Comparison of ENCODE assay signal across 23 cellular contexts in the genomic region with DNA sequence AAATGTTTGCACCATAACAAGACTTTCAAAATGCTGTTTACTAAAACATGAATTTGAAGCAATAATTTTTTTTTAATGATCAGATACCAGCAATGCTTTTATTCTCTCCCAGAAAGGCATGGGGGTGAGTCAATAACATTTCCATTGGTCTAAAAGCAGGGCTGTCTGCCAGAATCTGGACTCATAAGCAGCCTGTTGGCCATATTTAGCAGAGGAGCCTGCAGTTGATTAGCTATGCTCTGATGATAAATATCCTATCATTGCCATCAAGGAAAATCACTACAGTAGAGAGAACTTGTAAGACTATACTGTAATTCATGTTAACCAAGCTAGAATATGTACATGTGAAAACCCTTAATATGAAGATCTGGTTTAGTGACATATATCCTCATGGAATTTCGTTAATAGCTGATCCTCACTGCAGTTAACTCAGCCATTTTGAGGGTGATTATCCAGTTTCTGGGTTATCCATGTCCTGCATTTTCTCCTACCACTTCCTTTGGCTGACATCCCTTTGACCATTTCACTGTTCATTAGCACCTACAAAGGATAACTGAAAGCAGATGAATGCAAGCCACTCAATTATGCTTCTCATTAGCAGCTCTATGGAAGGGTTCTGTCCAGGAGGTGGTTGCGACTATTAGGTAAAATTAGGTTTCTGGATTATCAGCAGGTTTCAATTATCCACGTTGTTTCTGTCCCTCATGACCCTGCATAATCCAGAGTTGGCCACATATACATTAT.
DNase-seq lines count a peak whose midpoint lies in the region; TF ChIP-seq lines count a peak whose summit lies in the region.
"Had no signal": no experiment of that assay in that cellular context is flagged by ENCODE, and none has a peak within 500 bp of the region (broad histone marks: within the 10 kb centered on the region; RNA-seq: fewer than 3 reads in every experiment).

No MANE protein-coding gene starts in this region.

- POLR2A ChIA-PET in AG04449 (lab: Yijun Ruan, JAX): no interaction called here

- no peaks in the 10 kb centered on the region for H3K27me3 Mint-ChIP-seq in CD14-positive monocyte (ENCODE audit: low read depth in 3 of 3)
- H3K27me3 Mint-ChIP-seq: brain, progenitor cell of endocrine pancreas, type B pancreatic cell had no signal

- DNase-seq in AG04449 (ENCODE audit: low read depth, low spot score): peak; percentile 19
- peak; percentile 65 for DNase-seq in GM23248
- peak; percentile 34 for DNase-seq in astrocyte of the cerebellum (ENCODE audit: low read depth)
- peak; percentile 57 for DNase-seq in fibroblast of the aortic adventitia (ENCODE audit: low read depth)
- no peak for DNase-seq in NCI-H510A (lab: John Stamatoyannopoulos, UW)
- DNase-seq in H7: no peak
- DNase-seq in CD14-positive monocyte (ENCODE audit: low spot score): no peak
- DNase-seq in effector memory CD4-positive, alpha-beta T cell: no peak
- DNase-seq: activated CD8-positive, alpha-beta memory T cell treated with anti-CD3 and anti-CD28 coated beads, Interleukin-2, amount 50 U/mL, for 4 hours; activated gamma-delta T cell treated with Interleukin-2 at 50 U/mL for 16 hours; GDM1; islet precursor cell; mammary epithelial cell; NCI-H69; OCI-M1; T-helper 9 cell had no signal

- H3K27me3 ChIP-seq in GM23248 (replicated peaks; ENCODE audit: insufficient read depth) (no peaks in the 10 kb centered on the region), H7 (ENCODE audit: control insufficient read depth, insufficient read depth, low read length) (no peaks in the 10 kb centered on the region)
- no peaks in the 10 kb centered on the region for H3K27me3 ChIP-seq in effector memory CD4-positive, alpha-beta T cell (replicated peaks; ENCODE audit: control insufficient read depth, insufficient read depth, low read length, poor library complexity, severe bottlenecking)
- H3K27me3 ChIP-seq: SJSA1 had no signal

- no peaks in the 10 kb centered on the region for H3K9me2 ChIP-seq in GM23248 (ENCODE audit: insufficient read depth)

- H4K20me1 ChIP-seq in GM23248 (ENCODE audit: insufficient read depth): no peaks in the 10 kb centered on the region

- H3K4me1 Mint-ChIP-seq in CD14-positive monocyte: no peaks in the 10 kb centered on the region
- H3K4me1 Mint-ChIP-seq: nephron; stimulated activated effector memory CD8-positive, alpha-beta T cell treated with anti-CD3 and anti-CD28 coated beads, Interleukin-12 subunit alpha, Interleukin-12 subunit beta, amount 100 ng/mL, for 72 hours had no signal

- no peak overlapping the region for H3K4me3 ChIP-seq in AG04449 (ENCODE audit: low read depth, low read length)
- no peak overlapping the region for H3K4me3 ChIP-seq in GM23248
- no peak overlapping the region for H3K4me3 ChIP-seq in astrocyte of the cerebellum (ENCODE audit: low read depth, low read length)
- H3K4me3 ChIP-seq in fibroblast of the aortic adventitia (ENCODE audit: low read depth, low read length): no peak overlapping the region
- no peak overlapping the region for H3K4me3 ChIP-seq in H7 (ENCODE audit: insufficient read depth, low read depth, low read length)
- no peak overlapping the region for H3K4me3 ChIP-seq in effector memory CD4-positive, alpha-beta T cell (ENCODE audit: insufficient read depth, low read depth, low read length, poor library complexity, severe bottlenecking)
- H3K4me3 ChIP-seq: SJSA1, smooth muscle cell had no signal

- H3K36me3 Mint-ChIP-seq in CD14-positive monocyte: no peaks in the 10 kb centered on the region
- H3K36me3 Mint-ChIP-seq: brain; stimulated activated effector memory CD8-positive, alpha-beta T cell treated with anti-CD3 and anti-CD28 coated beads, Interleukin-12 subunit alpha, Interleukin-12 subunit beta, amount 100 ng/mL, for 72 hours; type B pancreatic cell had no signal

- H3K4me1 ChIP-seq in GM23248 (ENCODE audit: insufficient read depth): no peaks in the 10 kb centered on the region
- H3K4me1 ChIP-seq in effector memory CD4-positive, alpha-beta T cell (ENCODE audit: control insufficient read depth, insufficient read depth, low read length, poor library complexity, severe bottlenecking): no peaks in the 10 kb centered on the region
- H3K4me1 ChIP-seq: SJSA1 had no signal

- no peaks in the 10 kb centered on the region for H3K9me3 Mint-ChIP-seq in CD14-positive monocyte
- H3K9me3 Mint-ChIP-seq: brain; nephron; stimulated activated effector memory CD8-positive, alpha-beta T cell treated with anti-CD3 and anti-CD28 coated beads, Interleukin-12 subunit alpha, Interleukin-12 subunit beta, amount 100 ng/mL, for 72 hours; type B pancreatic cell had no signal

- H3F3A ChIP-seq in GM23248 (ENCODE audit: insufficient read depth): no peaks in the 10 kb centered on the region

- no peaks in the 10 kb centered on the region for H3K9me3 ChIP-seq in GM23248 (ENCODE audit: low read depth)
- H3K9me3 ChIP-seq in effector memory CD4-positive, alpha-beta T cell (ENCODE audit: control insufficient read depth, low read length): no peaks in the 10 kb centered on the region
- H3K9me3 ChIP-seq: SJSA1 had no signal

- intact Hi-C loops in CD14-positive monocyte (cut with micrococcal nuclease): no loop called here

- in situ Hi-C loops in GM23248 (cut with MboI): no loop called here
- in situ Hi-C loops in astrocyte of the cerebellum (cut with HindIII; ENCODE audit: low sequenced_read_pairs): no loop called here

- 33 to 41% methylated on average over 3 of the region's 3 CpGs for WGBS in GM23248 (ENCODE audit: low coverage in 1 of 2, low lambda C conversion rate in 2 of 2, missing lambda C conversion rate in 2 of 2), 2 experiments

- H3K36me3 ChIP-seq in GM23248 (ENCODE audit: low read depth) (no peaks in the 10 kb centered on the region), H7 (replicated peaks; ENCODE audit: control insufficient read depth, insufficient read depth, low read length) (no peaks in the 10 kb centered on the region)
- no peaks in the 10 kb centered on the region for H3K36me3 ChIP-seq in effector memory CD4-positive, alpha-beta T cell (ENCODE audit: control insufficient read depth, insufficient read depth, low read length)
- H3K36me3 ChIP-seq: SJSA1 had no signal

- H3K4me3 Mint-ChIP-seq in CD14-positive monocyte: no peak overlapping the region
- H3K4me3 Mint-ChIP-seq: brain; nephron; stimulated activated effector memory CD8-positive, alpha-beta T cell treated with anti-CD3 and anti-CD28 coated beads, Interleukin-12 subunit alpha, Interleukin-12 subunit beta, amount 100 ng/mL, for 72 hours; type B pancreatic cell had no signal

- H3K79me2 ChIP-seq in GM23248 (ENCODE audit: insufficient read depth): no peaks in the 10 kb centered on the region

- H3K27ac ChIP-seq in GM23248: no peak overlapping the region
- no peak overlapping the region for H3K27ac ChIP-seq in effector memory CD4-positive, alpha-beta T cell (ENCODE audit: insufficient read depth, low read length, poor library complexity, severe bottlenecking)
- H3K27ac ChIP-seq: SJSA1 had no signal

- TF ChIP-seq CTCF in AG04449 (IDR thresholded peaks at IDR 0.05; ENCODE audit: insufficient read depth, low read length, missing control alignments) (no peak), astrocyte of the cerebellum (IDR thresholded peaks at IDR 0.05; ENCODE audit: low read depth, low read length, missing control alignments) (no peak), fibroblast of the aortic adventitia (IDR thresholded peaks at IDR 0.05; ENCODE audit: insufficient read depth, low read length) (no peak), CD14-positive monocyte (IDR thresholded peaks at IDR 0.05) (no peak)

- no peak overlapping the region for H2AFZ ChIP-seq in GM23248

- no peak overlapping the region for H3K4me2 ChIP-seq in GM23248 (ENCODE audit: unreplicated experiment)
- H3K4me2 ChIP-seq: smooth muscle cell had no signal

- CTCF ChIA-PET in AG04449 (lab: Yijun Ruan, JAX): no interaction called here

- H3K27ac Mint-ChIP-seq in CD14-positive monocyte: no peak overlapping the region
- H3K27ac Mint-ChIP-seq: brain; nephron; progenitor cell of endocrine pancreas; stimulated activated effector memory CD8-positive, alpha-beta T cell treated with anti-CD3 and anti-CD28 coated beads, Interleukin-12 subunit alpha, Interleukin-12 subunit beta, amount 100 ng/mL, for 72 hours; type B pancreatic cell had no signal

- no peak overlapping the region for H3K9ac ChIP-seq in GM23248

Comparison
In these comparisons a context has a peak if more than half of its experiments do, and no peak if none do; other contexts are left out.
1. DNase-seq: peak in AG04449 (single experiment), GM23248 (single experiment), astrocyte of the cerebellum (single experiment) and fibroblast of the aortic adventitia (single experiment); none in NCI-H510A (single experiment), H7 (single experiment), CD14-positive monocyte (single experiment) and effector memory CD4-positive, alpha-beta T cell (0 of 3).